ENCODE assay signal across 28 cellular contexts in the genomic region with DNA sequence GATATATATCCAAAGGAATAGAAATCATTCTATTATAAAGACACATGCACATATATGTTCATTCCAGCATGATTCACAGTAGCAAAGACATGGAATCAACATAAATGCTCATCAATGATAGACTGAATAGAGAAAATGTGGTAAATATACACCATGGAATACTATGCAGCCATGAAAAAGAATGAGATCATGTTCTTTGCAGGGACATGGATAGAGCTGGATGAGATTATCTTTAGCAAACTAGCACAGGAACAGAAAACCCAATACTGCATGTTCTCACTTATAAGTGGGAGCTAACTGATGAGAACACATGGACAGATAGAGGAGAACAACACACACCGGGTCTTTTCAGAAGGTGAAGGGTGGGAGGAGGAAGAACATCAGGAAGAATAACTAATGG.
"Had no signal": no experiment of that assay in that cellular context is flagged by ENCODE, and none has a peak within 500 bp of the region (broad histone marks: within the 10 kb centered on the region; RNA-seq: fewer than 3 reads in every experiment).

No MANE protein-coding gene starts in this region.

- H3K27me3 ChIP-seq: colonic mucosa, esophagus muscularis mucosa, esophagus squamous epithelium, foreskin keratinocyte, gastrocnemius medialis, gastroesophageal sphincter, heart left ventricle, heart right ventricle had no signal

- H3K36me3 ChIP-seq: colonic mucosa, esophagus muscularis mucosa, esophagus squamous epithelium, gastrocnemius medialis, gastroesophageal sphincter, heart left ventricle, heart right ventricle had no signal

- H3K9me3 ChIP-seq: colonic mucosa, esophagus muscularis mucosa, esophagus squamous epithelium, gastrocnemius medialis, gastroesophageal sphincter had no signal

- FAIRE-seq: endometrium, endothelial cell of umbilical vein, frontal cortex had no signal

- H3K27me3 Mint-ChIP-seq: dendritic cell treated with granulocyte-macrophage colony-stimulating factor and Interleukin-4, amounts not matched to agents 40 ng/mL and 50 ng/mL, for 4 days; effector memory CD8-positive, alpha-beta T cell had no signal

- H3K4me1 ChIP-seq: colonic mucosa, esophagus muscularis mucosa, esophagus squamous epithelium, foreskin keratinocyte, gastrocnemius medialis, gastroesophageal sphincter, heart left ventricle, heart right ventricle had no signal

- H3K27ac Mint-ChIP-seq: dendritic cell treated with granulocyte-macrophage colony-stimulating factor and Interleukin-4, amounts not matched to agents 40 ng/mL and 50 ng/mL, for 4 days; effector memory CD8-positive, alpha-beta T cell; endodermal cell had no signal

- H3K4me3 Mint-ChIP-seq: dendritic cell treated with granulocyte-macrophage colony-stimulating factor and Interleukin-4, amounts not matched to agents 40 ng/mL and 50 ng/mL, for 4 days; effector memory CD8-positive, alpha-beta T cell; endodermal cell had no signal

- H3K27ac ChIP-seq: colonic mucosa, coronary artery, dorsolateral prefrontal cortex, epithelial cell of prostate, esophagus muscularis mucosa, esophagus squamous epithelium, foreskin keratinocyte, gastrocnemius medialis, gastroesophageal sphincter, heart left ventricle, heart right ventricle had no signal

- H3K4me3 ChIP-seq: colonic mucosa, coronary artery, dorsolateral prefrontal cortex, esophagus muscularis mucosa, esophagus squamous epithelium, gastrocnemius medialis, gastroesophageal sphincter, heart left ventricle, heart right ventricle had no signal

- DNase-seq: colonic mucosa; cortex of kidney; dermis blood vessel endothelial cell; dorsolateral prefrontal cortex; effector CD4-positive, alpha-beta T cell; effector CD8-positive, alpha-beta T cell; effector memory CD4-positive, alpha-beta T cell; effector memory CD8-positive, alpha-beta T cell; endodermal cell; erythroblast; esophagus squamous epithelium; foreskin fibroblast; foreskin keratinocyte; foreskin melanocyte; gastrocnemius medialis; glutamatergic neuron; head of caudate nucleus; heart left ventricle; heart right ventricle had no signal

- ATAC-seq: effector memory CD8-positive, alpha-beta T cell; esophagus mucosa; foreskin keratinocyte; gastrocnemius medialis; gastroesophageal sphincter; heart left ventricle; heart right ventricle had no signal
